ENCODE assay signal across 10 cellular contexts in the genomic region with DNA sequence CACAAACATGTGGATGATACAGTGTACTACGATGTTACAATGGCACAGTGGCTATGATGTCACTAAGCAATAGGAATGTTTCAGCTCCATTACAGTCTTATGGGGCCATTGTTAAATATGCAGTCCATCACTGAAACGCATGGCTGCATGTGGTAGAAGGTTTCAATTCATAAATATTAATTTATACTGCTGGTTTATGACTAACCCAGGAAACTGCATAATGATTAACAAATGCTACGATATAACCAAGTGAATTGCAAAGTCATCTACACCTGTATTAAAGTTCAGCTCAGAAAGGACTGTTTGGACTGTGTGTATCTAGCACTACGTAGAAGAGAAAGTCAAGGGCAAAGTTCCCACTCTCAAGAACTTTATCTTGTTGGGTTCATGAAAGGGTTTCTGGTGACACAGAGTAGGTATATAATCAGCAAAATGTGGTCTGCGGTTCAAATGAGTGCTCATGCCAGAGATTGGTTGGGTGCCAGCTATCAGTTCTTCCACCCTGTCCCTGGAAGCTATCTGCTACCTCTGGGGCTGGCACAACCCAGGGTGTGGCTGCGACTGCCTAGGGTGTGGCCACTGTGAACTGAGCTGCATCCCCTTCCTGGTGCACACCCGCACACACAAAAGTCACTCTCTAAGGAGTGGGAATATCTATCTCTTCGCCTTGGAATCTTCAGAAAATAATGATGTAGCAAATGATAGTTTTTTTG. TPM values are rescaled to one million over a fixed set of nuclear protein-coding genes. Genes with fewer than 3 reads are reported as not detected.
A peak's percentile ranks its signal among the peaks of the same experiment; 100 is the strongest.
DNase-seq lines count a peak whose midpoint lies in the region; ATAC-seq, FAIRE-seq and TF ChIP-seq lines count a peak whose summit lies in the region.
"Had no signal": no experiment of that assay in that cellular context is flagged by ENCODE, and none has a peak within 500 bp of the region (broad histone marks: within the 10 kb centered on the region; RNA-seq: fewer than 3 reads in every experiment).

No MANE protein-coding gene starts in this region.

- peak; percentile 68 for ATAC-seq in HG03175 (IDR thresholded peaks at IDR 0.05; ENCODE audit: unreplicated experiment)
- peak; percentile 80 for ATAC-seq in K562
- ATAC-seq in pancreas: peak; percentile 89 to 93 (median 91)

- BruUV-seq in K562 (replicated peaks; lab: Mats Ljungman, UMichigan) (no TSS peak), Caco-2 (replicated peaks; lab: Mats Ljungman, UMichigan) (no TSS peak)

- H3K27ac ChIP-seq in K562 (ENCODE audit: extremely low read depth, low read depth, low read length) (no peak overlapping the region), pancreas (peak overlapping the region in 2 of 4 donors; percentile 2 to 62)

- H3K4me3 ChIP-seq in K562 (no peak overlapping the region), pancreas (no peak overlapping the region), Caco-2 (ENCODE audit: low read depth, low read length) (no peak overlapping the region)

- H3K9me1 ChIP-seq in K562 (ENCODE audit: control insufficient read depth, insufficient read depth, low read length): peaks cover 7% of the 10 kb centered on the region

- 13% methylated on average over 8 of the region's 8 CpGs for WGBS in K562 (ENCODE audit: insufficient coverage, low coverage, missing lambda C conversion rate)
- WGBS in pancreas, 2 donors: 19 to 21% methylated on average over 8 of the region's 8 CpGs

- no peaks in the 10 kb centered on the region for H3K9me3 Mint-ChIP-seq in Caco-2 (ENCODE audit: unreplicated experiment)
- H3K9me3 Mint-ChIP-seq: stimulated activated naive CD8-positive, alpha-beta T cell treated with anti-CD3 and anti-CD28 coated beads, Interleukin-15, Interleukin-2, amounts not matched to agents 100 ng/mL and 50 ng/mL, for 24 hours had no signal

- H3K36me3 ChIP-seq in K562 (ENCODE audit: control insufficient read depth, insufficient read depth, low read length): peaks cover 3% of the 10 kb centered on the region; the same call in 2 of the 3 replicates
- peaks cover 0 to 1% (median 0%) of the 10 kb centered on the region in 3 donors for H3K36me3 ChIP-seq in pancreas
- 0 out of 2 replicates have a peak, but pooled peaks cover 2% of the 10 kb centered on the region for H3K36me3 ChIP-seq in Caco-2 (ENCODE audit: control insufficient read depth, insufficient read depth, low read length)

- no peaks in the 10 kb centered on the region for H3K27me3 Mint-ChIP-seq in Caco-2 (ENCODE audit: insufficient read depth, unreplicated experiment)
- H3K27me3 Mint-ChIP-seq: stimulated activated naive CD8-positive, alpha-beta T cell treated with anti-CD3 and anti-CD28 coated beads, Interleukin-15, Interleukin-2, amounts not matched to agents 100 ng/mL and 50 ng/mL, for 24 hours had no signal

- H3K36me3 Mint-ChIP-seq in Caco-2 (ENCODE audit: insufficient read depth, unreplicated experiment): peaks cover 22% of the 10 kb centered on the region

- FAIRE-seq in K562 (lab: Jason Lieb, UNC) (no peak), pancreas (lab: Jason Lieb, UNC) (no peak)

- no peak overlapping the region for H3K27ac Mint-ChIP-seq in Caco-2 (ENCODE audit: unreplicated experiment)
- H3K27ac Mint-ChIP-seq: stimulated activated naive CD8-positive, alpha-beta T cell treated with anti-CD3 and anti-CD28 coated beads, Interleukin-15, Interleukin-2, amounts not matched to agents 100 ng/mL and 50 ng/mL, for 24 hours had no signal

- CTCF ChIA-PET in K562 (lab: Yijun Ruan, JAX; ENCODE audit: low intra/inter-chr PET ratio): no interaction called here
- CTCF ChIA-PET in Caco-2 (lab: Charles Lee): no interaction called here

- intact Hi-C loops in K562 (cut with micrococcal nuclease) (no loop called here), pancreas (cut with DNase I) (no loop called here), Caco-2 (cut with micrococcal nuclease; ENCODE audit: unreplicated experiment) (no loop called here)

- peaks cover 8% of the 10 kb centered on the region; the same call in 1 of the 2 replicates for H4K20me1 ChIP-seq in K562 (replicated peaks; ENCODE audit: control insufficient read depth, insufficient read depth, low read length)

- H3K4me2 ChIP-seq in K562 (ENCODE audit: insufficient read depth, low read length): peak overlapping the region; percentile 46; the same call in 1 of the 2 replicates

- no peak for TF ChIP-seq RAD21 in K562 (CRISPR knock-in tag; conservative IDR thresholded peaks at IDR 0.05 in 1 of 2, IDR thresholded peaks at IDR 0.05 in 1 of 2)

- no peaks in the 10 kb centered on the region for H3K27me3 ChIP-seq in K562 (ENCODE audit: control insufficient read depth in 2 of 2, insufficient read depth in 2 of 2, low read length in 2 of 2)
- H3K27me3 ChIP-seq in pancreas: no peaks in the 10 kb centered on the region
- no peaks in the 10 kb centered on the region for H3K27me3 ChIP-seq in Caco-2 (replicated peaks; ENCODE audit: control insufficient read depth, insufficient read depth, low read length)

- H3K79me2 ChIP-seq in K562 (ENCODE audit: control insufficient read depth, insufficient read depth, low read length): no peaks in the 10 kb centered on the region; the same call in 2 of the 3 replicates

- H3K4me1 Mint-ChIP-seq in Caco-2 (ENCODE audit: low read depth, unreplicated experiment): no peaks in the 10 kb centered on the region

- TF ChIP-seq CTCF in K562 (IDR thresholded peaks at IDR 0.05 in 2 of 3, conservative IDR thresholded peaks at IDR 0.05 in 1 of 3; ENCODE audit: insufficient read depth in 2 of 3, low read depth in 1 of 3, low read length in 3 of 3): no peak
- no peak for TF ChIP-seq CTCF in pancreas (IDR thresholded peaks at IDR 0.05)
- no peak for TF ChIP-seq CTCF in Caco-2 (IDR thresholded peaks at IDR 0.05; ENCODE audit: insufficient read depth in 1 of 2, low read depth in 1 of 2, low read length in 1 of 2, severe bottlenecking in 1 of 2, unreplicated experiment in 1 of 2)

- no peak overlapping the region for H3K4me3 Mint-ChIP-seq in Caco-2 (ENCODE audit: unreplicated experiment)
- H3K4me3 Mint-ChIP-seq: stimulated activated naive CD8-positive, alpha-beta T cell treated with anti-CD3 and anti-CD28 coated beads, Interleukin-15, Interleukin-2, amounts not matched to agents 100 ng/mL and 50 ng/mL, for 24 hours had no signal

- peak overlapping the region in 1 of 2 experiments; percentile 33; a peak in 1 of 4 replicates for H3K9ac ChIP-seq in K562 (ENCODE audit: insufficient read depth in 1 of 2, low read depth in 2 of 2, low read length in 2 of 2)

- no peaks in the 10 kb centered on the region for H3K9me3 ChIP-seq in K562 (replicated peaks; ENCODE audit: control insufficient read depth, insufficient read depth, low read depth, low read length)
- H3K9me3 ChIP-seq in pancreas: no peaks in the 10 kb centered on the region
- no peaks in the 10 kb centered on the region for H3K9me3 ChIP-seq in Caco-2

- H2AFZ ChIP-seq in K562 (ENCODE audit: low read depth, low read length): no peak overlapping the region

- no peak for TF ChIP-seq POLR2A in K562 (conservative IDR thresholded peaks at IDR 0.05)

- peak; percentile 5 for DNase-seq in activated CD4-positive, alpha-beta T cell treated with anti-CD3 and anti-CD28 coated beads, Interleukin-2, amount 50 U/mL, for 1 hour
- DNase-seq in activated CD4-positive, alpha-beta T cell treated with anti-CD3 and anti-CD28 coated beads for 48 hours: no peak
- DNase-seq in K562 (ENCODE audit: extremely low read depth in 1 of 4, low spot score in 3 of 4) (peak; percentile 31 to 65 (median 47)), pancreas (peak in 4 of 6 donors; percentile 34 to 51 (median 38)), COLO668 (lab: John Stamatoyannopoulos, UW; ENCODE audit: unreplicated experiment) (no peak), NCI-H2171 treated with DMSO at 0.1 percent for 48 hours (lab: John Stamatoyannopoulos, UW) (no peak), Caco-2 (no peak)
- DNase-seq: NCI-H1436 had no signal

- in situ Hi-C loops in K562 (cut with MboI): no loop called here

- POLR2A ChIA-PET in K562 (lab: Yijun Ruan, JAX): interaction anchor here (0.6 to 2.4 kb wide), 5 partner anchors 12 to 512 kb away, joined by 3 to 9 read pairs (median 7); no protein-coding TSS in a partner anchor
- POLR2A ChIA-PET in Caco-2 (lab: Charles Lee): interaction anchor here (0.6 to 2.0 kb wide), 2 partner anchors 15 to 52 kb away, joined by 4 to 6 read pairs; partner anchors contain the start of genes ALDH9A1 and MGST3

- peaks cover 10 to 15% of the 10 kb centered on the region in 2 experiments; a peak in 3 of 5 replicates for H3K4me1 ChIP-seq in K562 (replicated peaks in 1 of 2; ENCODE audit: control insufficient read depth in 2 of 2, insufficient read depth in 2 of 2, low read length in 2 of 2)
- peaks cover 11 to 25% (median 20%) of the 10 kb centered on the region in 3 donors for H3K4me1 ChIP-seq in pancreas
- peaks cover 17% of the 10 kb centered on the region; the same call in 1 of the 2 replicates for H3K4me1 ChIP-seq in Caco-2

- no peak for TF ChIP-seq EP300 in K562 (IDR thresholded peaks at IDR 0.05; ENCODE audit: low read length)

RNA-seq across cellular contexts. Expression of gene MGST3, which starts 14.8 kb away (rescaled TPM):
- total RNA-seq in K562 (2011; cell fraction: chromatin; rRNA removed; ENCODE audit: low replicate concordance): 35.8 and 55.6 TPM in 2 replicates
- 29.2 and 42.6 TPM in 2 replicates for total RNA-seq in K562 (2011; cell fraction: nucleolus; rRNA removed)
- total RNA-seq in K562 (2011; cell fraction: nucleoplasm; rRNA removed): 66.3 and 86.9 TPM in 2 replicates
- 69.9 and 70.7 TPM in 2 replicates for total RNA-seq in K562 (2014; rRNA removed)
- 92.8 and 95.1 TPM in 2 replicates for total RNA-seq in K562 (2014; rRNA removed; fragmentation: Illumina TruSeq; extraction: Trizol)
- 99.5 and 105 TPM in 2 replicates for total RNA-seq in K562 (2015; rRNA removed; fragmentation: Illumina TruSeq; extraction: Trizol)
- total RNA-seq in K562 (2021): 77.0 and 82.0 TPM in 2 replicates
- 109 and 112 TPM in 2 replicates for polyA plus RNA-seq in K562 (2011; rRNA removed)
- polyA plus RNA-seq in K562 (2011; cell fraction: cytosol; rRNA removed): 137 and 139 TPM in 2 replicates
- polyA plus RNA-seq in K562 (2011; cell fraction: nucleus; rRNA removed): 105 and 159 TPM in 2 replicates
- 151 and 161 TPM in 2 replicates for polyA plus RNA-seq in K562 (2012)
- polyA plus RNA-seq in K562 (2014; fragmentation: Illumina TruSeq; extraction: Trizol): 82.0 and 98.7 TPM in 2 replicates
- 100 to 1,000 TPM; 255 to 287 TPM for polyA plus RNA-seq in K562 (2014; fragmentation: Nextera tagmentation; extraction: Ambion mirVana)
- 121 and 157 TPM in 2 replicates for polyA plus RNA-seq in K562 (2014; rRNA removed)
- polyA minus RNA-seq in K562 (2011; rRNA and poly(A)+ RNA removed): 30.3 and 34.9 TPM in 2 replicates
- polyA minus RNA-seq in K562 (2011; cell fraction: cytosol; rRNA and poly(A)+ RNA removed): 20.8 and 22.8 TPM in 2 replicates
- polyA minus RNA-seq in K562 (2011; cell fraction: nucleus; rRNA and poly(A)+ RNA removed): 12.7 and 27.3 TPM in 2 replicates
- total RNA-seq in pancreas: 10 to 100 TPM; 46.1 to 78.7 (median 49.9) TPM
- 100 to 1,000 TPM in 1 of 2 donors, 10 to 100 TPM in 1; 63.4 to 112 TPM for polyA plus RNA-seq in pancreas
- 173 and 193 TPM in 2 replicates for total RNA-seq in Caco-2 (2022)

RNA-seq across cellular contexts. Expression of gene ALDH9A1, which starts 52.6 kb away (rescaled TPM):
- 27.7 and 31.2 TPM in 2 replicates for total RNA-seq in K562 (2011; cell fraction: chromatin; rRNA removed; ENCODE audit: low replicate concordance)
- total RNA-seq in K562 (2011; cell fraction: nucleolus; rRNA removed): 19.8 and 22.0 TPM in 2 replicates
- 25.7 and 26.5 TPM in 2 replicates for total RNA-seq in K562 (2011; cell fraction: nucleoplasm; rRNA removed)
- total RNA-seq in K562 (2014; rRNA removed) (29.7 and 46.4 TPM in 2 replicates), K562 (2014; rRNA removed; fragmentation: Illumina TruSeq; extraction: Trizol) (38.6 and 43.3 TPM in 2 replicates), K562 (2015; rRNA removed; fragmentation: Illumina TruSeq; extraction: Trizol) (38.1 and 39.2 TPM in 2 replicates), K562 (2021) (36.7 and 40.5 TPM in 2 replicates), pancreas (10 to 100 TPM; 21.4 to 28.5 (median 23.1) TPM), Caco-2 (2022) (28.4 and 33.9 TPM in 2 replicates)
- polyA plus RNA-seq in K562 (2011; rRNA removed) (42.6 and 54.3 TPM in 2 replicates), K562 (2014; fragmentation: Illumina TruSeq; extraction: Trizol) (40.5 and 42.6 TPM in 2 replicates), K562 (2014; fragmentation: Nextera tagmentation; extraction: Ambion mirVana) (10 to 100 TPM; 26.5 to 35.0 TPM), K562 (2014; rRNA removed) (31.0 and 32.7 TPM in 2 replicates), pancreas (10 to 100 TPM; 13.1 to 37.6 TPM)
- polyA plus RNA-seq in K562 (2011; cell fraction: cytosol; rRNA removed): 13.1 and 32.4 TPM in 2 replicates
- polyA plus RNA-seq in K562 (2011; cell fraction: nucleus; rRNA removed): 13.0 and 23.1 TPM in 2 replicates
- polyA plus RNA-seq in K562 (2012): 33.3 and 39.6 TPM in 2 replicates
- polyA minus RNA-seq in K562 (2011; rRNA and poly(A)+ RNA removed): 79.3 and 92.3 TPM in 2 replicates
- polyA minus RNA-seq in K562 (2011; cell fraction: cytosol; rRNA and poly(A)+ RNA removed): 16.5 and 25.2 TPM in 2 replicates
- polyA minus RNA-seq in K562 (2011; cell fraction: nucleus; rRNA and poly(A)+ RNA removed): 17.4 and 25.5 TPM in 2 replicates

Comparison
In these comparisons a context has a peak if more than half of its experiments do, and no peak if none do; other contexts are left out.
1. DNase-seq: peak in activated CD4-positive, alpha-beta T cell treated with anti-CD3 and anti-CD28 coated beads, Interleukin-2, amount 50 U/mL, for 1 hour (single experiment), K562 (4 of 4) and pancreas (4 of 6); none in activated CD4-positive, alpha-beta T cell treated with anti-CD3 and anti-CD28 coated beads for 48 hours (single experiment), COLO668 (single experiment), NCI-H2171 treated with DMSO at 0.1 percent for 48 hours (single experiment) and Caco-2 (0 of 2).
2. Peak in every context shown above with its lines, with median percentiles within 50 percentile points of each other: ATAC-seq.